Comparison of ENCODE assay signal across 21 cellular contexts in the genomic region with DNA sequence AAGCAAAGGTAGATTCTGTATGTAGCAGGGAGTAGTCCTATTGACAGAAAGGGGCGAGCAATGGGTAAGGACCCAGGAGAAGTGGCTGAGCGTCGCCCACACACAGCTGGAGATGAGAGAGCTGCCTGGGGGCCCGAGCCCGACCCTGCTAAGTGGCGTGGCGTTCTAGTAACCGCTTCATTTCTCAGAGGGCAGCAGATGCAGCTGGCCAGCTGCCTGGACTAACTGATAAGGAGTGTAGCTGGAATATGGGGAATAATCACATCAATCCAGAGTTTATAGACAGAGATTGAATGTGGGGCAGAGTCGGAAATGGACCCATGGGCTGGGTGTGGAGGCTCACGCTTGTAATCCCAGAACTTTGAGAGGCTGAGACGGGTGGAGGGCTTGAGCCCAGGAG.
A peak's percentile ranks its signal among the peaks of the same experiment; 100 is the strongest.
DNase-seq lines count a peak whose midpoint lies in the region; ATAC-seq and TF ChIP-seq lines count a peak whose summit lies in the region.
"Had no signal": no experiment of that assay in that cellular context is flagged by ENCODE, and none has a peak within 500 bp of the region (broad histone marks: within the 10 kb centered on the region; RNA-seq: fewer than 3 reads in every experiment).

No MANE protein-coding gene starts in this region.

- ATAC-seq in HG03354 (IDR thresholded peaks at IDR 0.05; ENCODE audit: poor library complexity, severe bottlenecking, unreplicated experiment): no peak
- ATAC-seq: left lung; stimulated activated naive B cell treated with anti-CD40 and anti-IgM and Interleukin-4, amounts not matched to agents 10 μg/mL and 1 μg/mL and 100 μg/mL, for 72 hours had no signal

- TF ChIP-seq CTCF in nephron (IDR thresholded peaks at IDR 0.05; ENCODE audit: unreplicated experiment in 3 of 3): no peak
- TF ChIP-seq CTCF in chondrocyte (IDR thresholded peaks at IDR 0.05): no peak

- peak overlapping the region in 2 of 3 experiments; percentile 39 to 80 for H3K27ac Mint-ChIP-seq in nephron
- no peak overlapping the region for H3K27ac Mint-ChIP-seq in chondrocyte (ENCODE audit: unreplicated experiment)

- no peaks in the 10 kb centered on the region for H3K9me3 Mint-ChIP-seq in nephron
- no peaks in the 10 kb centered on the region for H3K9me3 Mint-ChIP-seq in chondrocyte (ENCODE audit: low read depth)
- H3K9me3 Mint-ChIP-seq: immature natural killer cell; naive B cell; stimulated activated naive B cell treated with anti-CD40 and anti-IgM and Interleukin-4, amounts not matched to agents 10 μg/mL and 1 μg/mL and 100 μg/mL, for 72 hours had no signal

- H3K4me1 Mint-ChIP-seq in nephron: peaks cover 58% of the 10 kb centered on the region
- peaks cover 9% of the 10 kb centered on the region for H3K4me1 Mint-ChIP-seq in chondrocyte (ENCODE audit: low read depth)

- DNase-seq in COLO668 (lab: John Stamatoyannopoulos, UW; ENCODE audit: unreplicated experiment) (peak; percentile 44), NCI-H1092 (lab: John Stamatoyannopoulos, UW) (peak; percentile 61), SK-N-DZ (ENCODE audit: low spot score) (peak; percentile 58), chondrocyte (ENCODE audit: low spot score) (no peak)
- no peak for DNase-seq in activated CD8-positive, alpha-beta memory T cell treated with anti-CD3 and anti-CD28 coated beads for 24 hours
- DNase-seq: activated CD4-positive, alpha-beta T cell treated with anti-CD3 and anti-CD28 coated beads, Interleukin-2, amount 50 U/mL, for 1 hour; activated effector memory CD4-positive, alpha-beta T cell treated with anti-CD3 and anti-CD28 coated beads, Interleukin-2, amount 50 U/mL, for 16 hours; brain microvascular endothelial cell; effector CD8-positive, alpha-beta T cell; foreskin fibroblast; immature natural killer cell; left lung; naive B cell; NCI-H2171; NCI-H526 treated with DMSO at 0.1 percent for 48 hours; retina; stimulated activated CD4-positive, alpha-beta T cell treated with anti-CD3 and anti-CD28 coated beads, Interleukin-2, amount 100 ng/mL, for 48 hours; stimulated activated naive B cell treated with anti-CD40 and anti-IgM and Interleukin-4, amounts not matched to agents 10 μg/mL and 1 μg/mL and 100 μg/mL, for 72 hours; WERI-Rb-1 had no signal

- H3K36me3 Mint-ChIP-seq in nephron (ENCODE audit: low read depth): no peaks in the 10 kb centered on the region
- no peaks in the 10 kb centered on the region for H3K36me3 Mint-ChIP-seq in chondrocyte (ENCODE audit: low read depth)
- H3K36me3 Mint-ChIP-seq: naive B cell had no signal

- H3K27me3 Mint-ChIP-seq in nephron (ENCODE audit: low read depth) (peaks cover 7% of the 10 kb centered on the region), chondrocyte (ENCODE audit: low read depth) (peaks cover 2% of the 10 kb centered on the region)
- H3K27me3 Mint-ChIP-seq: naive B cell; stimulated activated naive B cell treated with anti-CD40 and anti-IgM and Interleukin-4, amounts not matched to agents 10 μg/mL and 1 μg/mL and 100 μg/mL, for 72 hours had no signal

- no peak overlapping the region for H3K4me3 Mint-ChIP-seq in nephron
- no peak overlapping the region for H3K4me3 Mint-ChIP-seq in chondrocyte (ENCODE audit: unreplicated experiment)
- H3K4me3 Mint-ChIP-seq: immature natural killer cell; stimulated activated naive B cell treated with anti-CD40 and anti-IgM and Interleukin-4, amounts not matched to agents 10 μg/mL and 1 μg/mL and 100 μg/mL, for 72 hours had no signal

Comparison
In these comparisons a context has a peak if more than half of its experiments do, and no peak if none do; other contexts are left out.
1. DNase-seq: peak in COLO668 (single experiment), NCI-H1092 (single experiment) and SK-N-DZ (single experiment); none in activated CD8-positive, alpha-beta memory T cell treated with anti-CD3 and anti-CD28 coated beads for 24 hours (single experiment) and chondrocyte (single experiment).